Comparison of ENCODE assay signal across 16 cellular contexts in genomic region chr12:70178038-70178437, GRCh38.
A peak's percentile ranks its signal among the peaks of the same experiment; 100 is the strongest.
DNase-seq lines count a peak whose midpoint lies in the region; ATAC-seq and TF ChIP-seq lines count a peak whose summit lies in the region.
"Had no signal": no experiment of that assay in that cellular context is flagged by ENCODE, and none has a peak within 500 bp of the region (broad histone marks: within the 10 kb centered on the region; RNA-seq: fewer than 3 reads in every experiment).

No MANE protein-coding gene starts in this region.

- H4K20me1 ChIP-seq in PC-3 (ENCODE audit: low read length): no peaks in the 10 kb centered on the region

- H3K9me2 ChIP-seq in PC-3 (replicated peaks; ENCODE audit: low read length): no peaks in the 10 kb centered on the region

- H3K27me3 Mint-ChIP-seq in natural killer cell (ENCODE audit: low read depth in 2 of 2): peaks cover 2 to 19% of the 10 kb centered on the region in 2 donors

- H3K36me3 ChIP-seq in PC-3 (ENCODE audit: low read depth, low read length): no peaks in the 10 kb centered on the region
- H3K36me3 ChIP-seq: ascending aorta had no signal

- no peak overlapping the region for H3K4me3 ChIP-seq in PC-3 (ENCODE audit: low read length)
- no peak overlapping the region for H3K4me3 ChIP-seq in fibroblast of mammary gland (ENCODE audit: control insufficient read depth, low read depth, low read length)
- H3K4me3 ChIP-seq: ascending aorta had no signal

- no peaks in the 10 kb centered on the region for H3K4me1 Mint-ChIP-seq in natural killer cell
- H3K4me1 Mint-ChIP-seq: CD14-positive monocyte had no signal

- H3K27ac ChIP-seq in PC-3 (ENCODE audit: low read length): no peak overlapping the region
- H3K27ac ChIP-seq: ascending aorta had no signal

- no peaks in the 10 kb centered on the region for H3K9me3 ChIP-seq in PC-3 (ENCODE audit: low read length)
- H3K9me3 ChIP-seq: ascending aorta had no signal

- H3K27me3 ChIP-seq in PC-3 (ENCODE audit: low read length): no peaks in the 10 kb centered on the region
- H3K27me3 ChIP-seq: ascending aorta had no signal

- H3K36me3 Mint-ChIP-seq in natural killer cell: no peaks in the 10 kb centered on the region
- H3K36me3 Mint-ChIP-seq: CD14-positive monocyte had no signal

- no peak overlapping the region for H3K27ac Mint-ChIP-seq in natural killer cell
- H3K27ac Mint-ChIP-seq: CD14-positive monocyte; stimulated activated naive CD8-positive, alpha-beta T cell treated with anti-CD3 and anti-CD28 coated beads, Interleukin-15, Interleukin-2, amounts not matched to agents 100 ng/mL and 50 ng/mL, for 24 hours had no signal

- H3F3A ChIP-seq in PC-3 (ENCODE audit: low read length, unreplicated experiment): no peaks in the 10 kb centered on the region

- BruUV-seq in PC-3 (replicated peaks; lab: Mats Ljungman, UMichigan): no TSS peak

- peaks cover 0 to 3% of the 10 kb centered on the region in 2 donors for H3K9me3 Mint-ChIP-seq in natural killer cell
- H3K9me3 Mint-ChIP-seq: activated T-cell treated with anti-CD3 and anti-CD28 coated beads, Interleukin-2, amount 50 U/mL, for 4 hours; stimulated activated naive CD8-positive, alpha-beta T cell treated with anti-CD3 and anti-CD28 coated beads, Interleukin-15, Interleukin-2, amounts not matched to agents 100 ng/mL and 50 ng/mL, for 24 hours had no signal

- intact Hi-C loops in PC-3 (cut with micrococcal nuclease): no loop called here
- intact Hi-C loops in natural killer cell (cut with micrococcal nuclease): no loop called here

- no peaks in the 10 kb centered on the region for H3K79me2 ChIP-seq in PC-3 (ENCODE audit: low read length)

- H3K4me3 Mint-ChIP-seq in natural killer cell: no peak overlapping the region
- H3K4me3 Mint-ChIP-seq: activated T-cell treated with anti-CD3 and anti-CD28 coated beads, Interleukin-2, amount 50 U/mL, for 4 hours; CD14-positive monocyte; stimulated activated naive CD8-positive, alpha-beta T cell treated with anti-CD3 and anti-CD28 coated beads, Interleukin-15, Interleukin-2, amounts not matched to agents 100 ng/mL and 50 ng/mL, for 24 hours had no signal

- H3K9ac ChIP-seq in PC-3 (ENCODE audit: low read length): no peak overlapping the region

- H2AFZ ChIP-seq in PC-3 (ENCODE audit: low read length): no peak overlapping the region

- H3K4me2 ChIP-seq in PC-3 (ENCODE audit: low read length): no peak overlapping the region

- CTCF ChIA-PET in PC-3 (lab: Charles Lee): no interaction called here

- peak; percentile 10 for DNase-seq in DMS53 treated with DMSO at 0.1 percent for 48 hours (lab: John Stamatoyannopoulos, UW; ENCODE audit: unreplicated experiment)
- DNase-seq in PC-3: no peak
- peak; percentile 35 for DNase-seq in fibroblast of mammary gland (ENCODE audit: low read depth)
- peak; percentile 77 for DNase-seq in putamen (ENCODE audit: low spot score)
- DNase-seq in NCI-H345 treated with DMSO at 0.1 percent for 48 hours (lab: John Stamatoyannopoulos, UW; ENCODE audit: unreplicated experiment): no peak
- DNase-seq in natural killer cell: no peak
- DNase-seq in ecto neural progenitor cell (ENCODE audit: low spot score): no peak
- DNase-seq: activated CD4-positive, CD25-positive, alpha-beta regulatory T cell treated with anti-CD3 and anti-CD28 coated beads, Interleukin-2, amount 50 U/mL, for 72 hours; activated T-cell treated with anti-CD3 and anti-CD28 coated beads, Interleukin-2, amount 50 U/mL, for 4 hours; NK-92 treated with Interleukin-12 subunit alpha and Interleukin-12 subunit beta, amount 100 ng/mL, for 24 hours; stimulated activated CD4-positive, alpha-beta T cell treated with anti-CD3 and anti-CD28 coated beads, Interleukin-4, amount 100 ng/mL, for 24 hours had no signal

- no peaks in the 10 kb centered on the region for H3K4me1 ChIP-seq in PC-3 (ENCODE audit: insufficient read depth, low read length)
- H3K4me1 ChIP-seq: ascending aorta had no signal

- peak; percentile 27 for ATAC-seq in PC-3
- ATAC-seq in natural killer cell: no peak
- ATAC-seq in GM18511 (IDR thresholded peaks at IDR 0.05; ENCODE audit: unreplicated experiment): no peak
- ATAC-seq: activated T-cell treated with anti-CD3 and anti-CD28 coated beads, Interleukin-2, amount 50 U/mL, for 4 hours; HepG2 had no signal

- POLR2A ChIA-PET in PC-3 (lab: Charles Lee; ENCODE audit: unreplicated experiment): no interaction called here

- TF ChIP-seq CTCF in PC-3 (conservative IDR thresholded peaks at IDR 0.05; ENCODE audit: low read depth, low read length): no peak
- TF ChIP-seq CTCF in fibroblast of mammary gland (conservative IDR thresholded peaks at IDR 0.05; ENCODE audit: control insufficient read depth, insufficient read depth, low read depth, low read length): no peak
- TF ChIP-seq CTCF in natural killer cell (IDR thresholded peaks at IDR 0.05): no peak

Comparison
In these comparisons a context has a peak if more than half of its experiments do, and no peak if none do; other contexts are left out.
1. DNase-seq: peak in DMS53 treated with DMSO at 0.1 percent for 48 hours (single experiment), fibroblast of mammary gland (single experiment) and putamen (single experiment); none in PC-3 (single experiment), NCI-H345 treated with DMSO at 0.1 percent for 48 hours (single experiment), natural killer cell (single experiment) and ecto neural progenitor cell (single experiment).